13 cellular contexts compared by ENCODE assay signal in the genomic region with DNA sequence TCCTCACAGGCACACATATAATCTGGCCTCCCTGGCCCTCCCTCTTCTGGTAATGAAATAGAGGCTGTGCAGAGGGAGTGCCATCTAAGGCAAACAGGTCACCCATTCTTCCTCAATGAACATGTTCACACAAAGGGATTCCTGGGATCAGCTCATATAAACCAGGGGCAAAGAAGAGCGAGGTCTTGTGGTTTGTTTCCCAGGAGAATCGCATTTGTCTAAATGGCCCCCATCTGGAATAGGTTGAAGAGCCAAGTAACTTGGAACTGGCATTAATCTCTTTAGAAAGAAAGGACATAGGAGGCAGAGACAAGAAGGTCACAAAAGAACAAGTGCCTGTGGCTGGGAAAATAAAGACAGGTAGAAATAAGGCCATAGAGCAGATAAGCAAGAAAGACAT.
"Had no signal": no experiment of that assay in that cellular context is flagged by ENCODE, and none has a peak within 500 bp of the region (broad histone marks: within the 10 kb centered on the region; RNA-seq: fewer than 3 reads in every experiment).

No MANE protein-coding gene starts in this region.

- H3K4me1 ChIP-seq: gastrocnemius medialis, prostate gland had no signal

- H3K4me3 ChIP-seq: gastrocnemius medialis, heart right ventricle, prostate gland had no signal

- H3K9me3 ChIP-seq: gastrocnemius medialis, heart right ventricle, prostate gland had no signal

- H3K27ac ChIP-seq: brain microvascular endothelial cell, gastrocnemius medialis, heart right ventricle, prostate gland had no signal

- DNase-seq: activated B cell treated with CpG ODN at 0.5 μM for 24 hours; activated CD4-positive, alpha-beta T cell treated with anti-CD3 and anti-CD28 coated beads, Interleukin-2, amount 10 ng/mL, durations not matched to agents 7 days and 5 days; activated gamma-delta T cell treated with Interleukin-2 at 50 U/mL for 16 hours; amygdala; brain microvascular endothelial cell; cortex of kidney; effector memory CD4-positive, alpha-beta T cell; gastrocnemius medialis; heart right ventricle; mesendoderm; occipital lobe; stimulated activated naive CD8-positive, alpha-beta T cell treated with anti-CD3 and anti-CD28 coated beads, Interleukin-15, Interleukin-2, amounts not matched to agents 100 U/mL and 50 U/mL, for 24 hours had no signal

- H3K27me3 ChIP-seq: brain microvascular endothelial cell, gastrocnemius medialis, heart right ventricle had no signal

- H3K36me3 ChIP-seq: brain microvascular endothelial cell, gastrocnemius medialis, heart right ventricle, prostate gland had no signal
